In the genomic region with DNA sequence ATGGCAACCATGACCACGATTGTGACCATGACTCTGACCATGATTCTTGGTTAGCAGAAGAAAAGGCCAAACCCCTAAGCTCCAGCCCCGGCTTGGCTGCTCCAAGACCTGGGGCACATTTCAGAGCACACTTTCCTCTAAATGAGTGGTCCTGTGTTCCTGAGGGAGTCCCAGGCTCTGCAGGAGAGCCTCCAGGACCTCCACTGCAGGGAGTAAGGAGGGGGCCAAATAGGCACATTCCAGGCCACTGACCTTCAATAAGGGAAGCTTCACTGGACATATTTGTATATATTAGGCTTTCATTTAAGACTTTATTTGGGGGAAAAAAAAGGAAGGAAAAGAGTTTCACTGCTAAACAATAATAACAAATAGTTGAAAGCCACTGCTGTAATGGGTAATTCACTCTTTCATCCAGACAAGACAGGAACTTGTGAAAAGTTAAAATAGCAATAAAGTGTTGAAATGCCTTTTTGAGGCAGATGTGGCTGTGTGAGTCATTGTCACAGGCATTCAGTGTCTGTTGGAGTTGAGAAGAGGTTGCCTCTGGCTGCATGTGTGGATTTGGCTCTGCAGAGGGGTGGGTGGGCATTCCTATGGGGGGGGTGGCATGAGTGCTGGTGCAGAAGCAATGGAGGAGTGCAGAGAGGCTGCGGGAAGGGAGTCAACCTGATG, we compare ENCODE assay signal across 8 cellular contexts.
DNase-seq lines count a peak whose midpoint lies in the region; ATAC-seq lines count a peak whose summit lies in the region.

No MANE protein-coding gene starts in this region.

- no peak for ATAC-seq in HG02642 (IDR thresholded peaks at IDR 0.05; ENCODE audit: poor library complexity, unreplicated experiment)

- DNase-seq in T-helper 1 cell (no peak), SKM-1 (lab: John Stamatoyannopoulos, UW; ENCODE audit: unreplicated experiment) (peak; percentile 52), glomerular visceral epithelial cell (ENCODE audit: extremely low spot score) (peak; percentile 73), D341Med (ENCODE audit: low spot score) (no peak), DMS153 treated with DMSO at 0.1 percent for 48 hours (lab: John Stamatoyannopoulos, UW; ENCODE audit: unreplicated experiment) (no peak)

- no peak overlapping the region for H3K4me3 ChIP-seq in stomach smooth muscle (ENCODE audit: low read length in 2 of 2)

- H3K36me3 Mint-ChIP-seq in T-helper 1 cell treated with Interleukin-12 subunit alpha and Interleukin-12 subunit beta and Interleukin-4 antibody, amounts not matched to agents 30 μg/mL and 1 μg/mL, for 36 hours (ENCODE audit: low read depth), result peaks cover 24% of the 10 kb centered on the region

- H3K4me1 ChIP-seq in stomach smooth muscle (ENCODE audit: control insufficient read depth, insufficient read depth, low read length), result peaks cover 2% of the 10 kb centered on the region

- no peaks in the 10 kb centered on the region for H3K27me3 ChIP-seq in stomach smooth muscle (ENCODE audit: control insufficient read depth in 1 of 2, insufficient read depth in 2 of 2, low read length in 2 of 2)

- H3K36me3 ChIP-seq in stomach smooth muscle (ENCODE audit: control insufficient read depth in 2 of 2, insufficient read depth in 2 of 2, low read length in 2 of 2), result peaks cover 56 to 76% of the 10 kb centered on the region in 2 donors

- peak overlapping the region; percentile 24 for H3K27ac ChIP-seq in stomach smooth muscle (ENCODE audit: low read length)

- H3K9ac ChIP-seq in stomach smooth muscle (ENCODE audit: low read length in 2 of 2), result no peak overlapping the region

- H3K9me3 ChIP-seq in stomach smooth muscle (ENCODE audit: control insufficient read depth in 2 of 2, low read length in 2 of 2), result peaks cover 0 to 8% of the 10 kb centered on the region in 2 donors

- no peaks in the 10 kb centered on the region for H3K27me3 Mint-ChIP-seq in T-helper 1 cell treated with Interleukin-12 subunit alpha and Interleukin-12 subunit beta and Interleukin-4 antibody, amounts not matched to agents 30 μg/mL and 1 μg/mL, for 36 hours (ENCODE audit: low read depth)

- H3K9me3 Mint-ChIP-seq in T-helper 1 cell treated with Interleukin-12 subunit alpha and Interleukin-12 subunit beta and Interleukin-4 antibody, amounts not matched to agents 30 μg/mL and 1 μg/mL, for 36 hours, result peaks cover 24% of the 10 kb centered on the region

- H3K27ac Mint-ChIP-seq in T-helper 1 cell treated with Interleukin-12 subunit alpha and Interleukin-12 subunit beta and Interleukin-4 antibody, amounts not matched to agents 30 μg/mL and 1 μg/mL, for 36 hours, result peak overlapping the region; percentile 22

- no peak overlapping the region for H3K4me3 Mint-ChIP-seq in T-helper 1 cell treated with Interleukin-12 subunit alpha and Interleukin-12 subunit beta and Interleukin-4 antibody, amounts not matched to agents 30 μg/mL and 1 μg/mL, for 36 hours

- peaks cover 49% of the 10 kb centered on the region for H3K4me1 Mint-ChIP-seq in T-helper 1 cell treated with Interleukin-12 subunit alpha and Interleukin-12 subunit beta and Interleukin-4 antibody, amounts not matched to agents 30 μg/mL and 1 μg/mL, for 36 hours (ENCODE audit: low read depth)

Comparison
In these comparisons a context has a peak if more than half of its experiments do, and no peak if none do; other contexts are left out.
1. DNase-seq: peak in SKM-1 (single experiment) and glomerular visceral epithelial cell (single experiment); none in T-helper 1 cell (0 of 5), D341Med (single experiment) and DMS153 treated with DMSO at 0.1 percent for 48 hours (single experiment).